In genomic region chr2:224970311-224970710, GRCh38 we compare ENCODE assay signal across 10 cellular contexts.
DNase-seq lines count a peak whose midpoint lies in the region; ATAC-seq and TF ChIP-seq lines count a peak whose summit lies in the region.
"Had no signal": no experiment of that assay in that cellular context is flagged by ENCODE, and none has a peak within 500 bp of the region (broad histone marks: within the 10 kb centered on the region; RNA-seq: fewer than 3 reads in every experiment).

No MANE protein-coding gene starts in this region.

- H3K4me3 ChIP-seq in OCI-LY1 (ENCODE audit: low read depth, low read length, poor library complexity, severe bottlenecking) (no peak overlapping the region), parathyroid adenoma (ENCODE audit: low read depth, low read length) (no peak overlapping the region), left ventricle myocardium inferior (no peak overlapping the region)
- H3K4me3 ChIP-seq: heart right ventricle had no signal

- H3K9me2 ChIP-seq in OCI-LY1 (ENCODE audit: low read depth, low read length): no peaks in the 10 kb centered on the region

- intact Hi-C loops in left ventricle myocardium inferior (cut with micrococcal nuclease): no loop called here

- CTCF ChIA-PET in GM10248 (lab: Yijun Ruan, JAX): interaction anchor here (1.2 to 1.3 kb wide), 2 partner anchors 13 to 33 kb away, joined by 5 to 6 read pairs; no protein-coding TSS in a partner anchor

- H3K27me3 ChIP-seq in OCI-LY1 (ENCODE audit: insufficient read depth, low read length): no peaks in the 10 kb centered on the region
- H3K27me3 ChIP-seq in parathyroid adenoma (ENCODE audit: control insufficient read depth, insufficient read depth, low read length): no peaks in the 10 kb centered on the region
- no peaks in the 10 kb centered on the region for H3K27me3 ChIP-seq in left ventricle myocardium inferior (ENCODE audit: low read depth)
- H3K27me3 ChIP-seq: heart right ventricle had no signal

- H3K4me2 ChIP-seq in OCI-LY1 (ENCODE audit: low read length) (peak overlapping the region; percentile 9; the same call in 1 of the 2 replicates), parathyroid adenoma (ENCODE audit: low read length) (no peak overlapping the region)

- no peak overlapping the region for H3K9ac ChIP-seq in OCI-LY1 (ENCODE audit: low read length)
- no peak overlapping the region for H3K9ac ChIP-seq in parathyroid adenoma

- no peak overlapping the region for H3K27ac ChIP-seq in OCI-LY1 (ENCODE audit: low read depth, low read length, poor library complexity, severe bottlenecking)
- peak overlapping the region; percentile 17 for H3K27ac ChIP-seq in parathyroid adenoma
- H3K27ac ChIP-seq in left ventricle myocardium inferior (replicated peaks): no peak overlapping the region

- no peaks in the 10 kb centered on the region for H3K9me3 ChIP-seq in OCI-LY1 (ENCODE audit: low read length)
- no peaks in the 10 kb centered on the region for H3K9me3 ChIP-seq in parathyroid adenoma (ENCODE audit: control insufficient read depth, low read length)
- no peaks in the 10 kb centered on the region for H3K9me3 ChIP-seq in left ventricle myocardium inferior (replicated peaks)
- H3K9me3 ChIP-seq: heart right ventricle had no signal

- POLR2A ChIA-PET in GM10248 (lab: Yijun Ruan, JAX): no interaction called here

- H3K36me3 ChIP-seq in OCI-LY1 (ENCODE audit: insufficient read depth, low read length) (no peaks in the 10 kb centered on the region), parathyroid adenoma (ENCODE audit: control insufficient read depth, insufficient read depth, low read length) (no peaks in the 10 kb centered on the region), left ventricle myocardium inferior (no peaks in the 10 kb centered on the region)
- H3K36me3 ChIP-seq: heart right ventricle had no signal

- ATAC-seq in GM18858 (IDR thresholded peaks at IDR 0.05; ENCODE audit: unreplicated experiment) (peak; percentile 30), GM21723 (IDR thresholded peaks at IDR 0.05; ENCODE audit: unreplicated experiment) (peak; percentile 44), HG03175 (IDR thresholded peaks at IDR 0.05; ENCODE audit: unreplicated experiment) (no peak)
- ATAC-seq: heart right ventricle had no signal

- no peak for DNase-seq in left ventricle myocardium inferior
- DNase-seq in GM10248 (ENCODE audit: extremely low spot score): no peak
- DNase-seq: activated effector memory CD4-positive, alpha-beta T cell treated with Interleukin-2 at 50 U/mL for 16 hours; heart right ventricle; NK-92 treated with Interleukin-12 subunit alpha and Interleukin-12 subunit beta, amount 100 ng/mL, for 24 hours had no signal

- H3F3A ChIP-seq in OCI-LY1 (ENCODE audit: insufficient read depth, low read length): no peaks in the 10 kb centered on the region

- no peaks in the 10 kb centered on the region for H4K20me1 ChIP-seq in OCI-LY1 (ENCODE audit: insufficient read depth, low read length)

- H2AFZ ChIP-seq in OCI-LY1 (ENCODE audit: low read length) (no peak overlapping the region; the same call in 1 of the 2 replicates), parathyroid adenoma (no peak overlapping the region)

- TF ChIP-seq CTCF in OCI-LY1 (IDR thresholded peaks at IDR 0.05; ENCODE audit: low read length) (no peak), parathyroid adenoma (IDR thresholded peaks at IDR 0.05) (no peak), left ventricle myocardium inferior (IDR thresholded peaks at IDR 0.05; ENCODE audit: borderline replicate concordance) (no peak), GM10248 (IDR thresholded peaks at IDR 0.05; ENCODE audit: control extremely low read depth, extremely low read depth, low read depth, missing control alignments) (no peak)

- H3K4me1 ChIP-seq in OCI-LY1 (ENCODE audit: insufficient read depth, low read length, severe bottlenecking) (peaks cover 27% of the 10 kb centered on the region), parathyroid adenoma (no peaks in the 10 kb centered on the region), left ventricle myocardium inferior (no peaks in the 10 kb centered on the region)

- H3K79me2 ChIP-seq in OCI-LY1 (ENCODE audit: insufficient read depth, low read length) (no peaks in the 10 kb centered on the region), parathyroid adenoma (no peaks in the 10 kb centered on the region)
